In genomic region chr1:168312718-168313604, GRCh38 we compare ENCODE assay signal across 16 cellular contexts. TPM values are rescaled to one million over a fixed set of nuclear protein-coding genes. Genes with fewer than 3 reads are reported as not detected.
DNase-seq lines count a peak whose midpoint lies in the region; ATAC-seq, FAIRE-seq and TF ChIP-seq lines count a peak whose summit lies in the region.
"Had no signal": no experiment of that assay in that cellular context is flagged by ENCODE, and none has a peak within 500 bp of the region (broad histone marks: within the 10 kb centered on the region; RNA-seq: fewer than 3 reads in every experiment).

No MANE protein-coding gene starts in this region.

- peaks cover 9% of the 10 kb centered on the region for H3K36me3 Mint-ChIP-seq in osteocyte (ENCODE audit: unreplicated experiment)

- H3K27me3 Mint-ChIP-seq in osteocyte (ENCODE audit: unreplicated experiment): no peaks in the 10 kb centered on the region

- H3K27ac ChIP-seq in esophagus muscularis mucosa (replicated peaks in 1 of 4): no peak overlapping the region
- H3K27ac ChIP-seq: pancreas, SJCRH30, spleen, thoracic aorta had no signal

- FAIRE-seq in RCC 7860 (lab: Jason Lieb, UNC): no peak
- FAIRE-seq: pancreas, TTC549 had no signal

- H3K9me3 Mint-ChIP-seq in osteocyte (ENCODE audit: unreplicated experiment): no peaks in the 10 kb centered on the region

- no peak for TF ChIP-seq CTCF in osteocyte (IDR thresholded peaks at IDR 0.05)
- TF ChIP-seq CTCF in esophagus muscularis mucosa (IDR thresholded peaks at IDR 0.05): no peak

- H3K36me3 ChIP-seq in esophagus muscularis mucosa: peaks cover 0 to 35% (median 1%) of the 10 kb centered on the region in 4 donors
- H3K36me3 ChIP-seq: pancreas, SJCRH30 had no signal

- no peaks in the 10 kb centered on the region for H3K9me3 ChIP-seq in esophagus muscularis mucosa
- H3K9me3 ChIP-seq: pancreas, SJCRH30, spleen, thoracic aorta had no signal

- TF ChIP-seq POLR2A in esophagus muscularis mucosa (IDR thresholded peaks at IDR 0.05; ENCODE audit: low read depth): no peak

- no peak overlapping the region for H3K27ac Mint-ChIP-seq in osteocyte (ENCODE audit: unreplicated experiment)

- H3K4me1 ChIP-seq in esophagus muscularis mucosa: no peaks in the 10 kb centered on the region
- H3K4me1 ChIP-seq: pancreas, SJCRH30, spleen had no signal

- 85% methylated on average over 5 of the region's 12 CpGs for WGBS in esophagus muscularis mucosa

- H3K4me3 ChIP-seq in esophagus muscularis mucosa: no peak overlapping the region
- H3K4me3 ChIP-seq: pancreas, SJCRH30, spleen, thoracic aorta had no signal

- DNase-seq in Daoy (ENCODE audit: low read depth) (peak; percentile 37), RCC 7860 (ENCODE audit: low spot score) (peak; percentile 49), iris pigment epithelial cell (ENCODE audit: low read depth) (peak; percentile 13), osteocyte (ENCODE audit: extremely low spot score, unreplicated experiment) (no peak), esophagus muscularis mucosa (ENCODE audit: extremely low spot score) (no peak), epidermal melanocyte (ENCODE audit: insufficient read length, low spot score) (no peak)
- DNase-seq: AML-193, islet precursor cell, NCI-H2171, SJCRH30, spleen had no signal

- TF ChIP-seq EP300 in esophagus muscularis mucosa (IDR thresholded peaks at IDR 0.05): no peak

- ATAC-seq in GM19043 (IDR thresholded peaks at IDR 0.05; ENCODE audit: low read depth, unreplicated experiment) (peak; percentile 57), GM18511 (IDR thresholded peaks at IDR 0.05; ENCODE audit: unreplicated experiment) (no peak)
- ATAC-seq: pancreas had no signal

- intact Hi-C loops in esophagus muscularis mucosa (cut with DNase I): no loop called here

- no peaks in the 10 kb centered on the region for H3K4me1 Mint-ChIP-seq in osteocyte (ENCODE audit: unreplicated experiment)

- no peaks in the 10 kb centered on the region for H3K27me3 ChIP-seq in esophagus muscularis mucosa
- H3K27me3 ChIP-seq: pancreas, SJCRH30, spleen had no signal

- H3K4me3 Mint-ChIP-seq in osteocyte (ENCODE audit: unreplicated experiment): no peak overlapping the region

RNA-seq across cellular contexts. Expression of gene TBX19, which starts 32.3 kb away (rescaled TPM):
- total RNA-seq in Daoy (2014; rRNA removed; shearing (Covaris generic)): 0.57 and 1.1 TPM in 2 replicates
- total RNA-seq in osteocyte: 2.5 and 3.5 TPM in 2 replicates
- total RNA-seq in esophagus muscularis mucosa: 1 to 10 TPM in 2 of 4 donors, under 1 TPM in 2; 0.83 to 2.0 (median 1.1) TPM

Comparison
In these comparisons a context has a peak if more than half of its experiments do, and no peak if none do; other contexts are left out.
1. DNase-seq: peak in Daoy (single experiment), RCC 7860 (single experiment) and iris pigment epithelial cell (single experiment); none in osteocyte (single experiment), esophagus muscularis mucosa (single experiment) and epidermal melanocyte (single experiment).